ENCODE assay signal across 12 cellular contexts in the genomic region with DNA sequence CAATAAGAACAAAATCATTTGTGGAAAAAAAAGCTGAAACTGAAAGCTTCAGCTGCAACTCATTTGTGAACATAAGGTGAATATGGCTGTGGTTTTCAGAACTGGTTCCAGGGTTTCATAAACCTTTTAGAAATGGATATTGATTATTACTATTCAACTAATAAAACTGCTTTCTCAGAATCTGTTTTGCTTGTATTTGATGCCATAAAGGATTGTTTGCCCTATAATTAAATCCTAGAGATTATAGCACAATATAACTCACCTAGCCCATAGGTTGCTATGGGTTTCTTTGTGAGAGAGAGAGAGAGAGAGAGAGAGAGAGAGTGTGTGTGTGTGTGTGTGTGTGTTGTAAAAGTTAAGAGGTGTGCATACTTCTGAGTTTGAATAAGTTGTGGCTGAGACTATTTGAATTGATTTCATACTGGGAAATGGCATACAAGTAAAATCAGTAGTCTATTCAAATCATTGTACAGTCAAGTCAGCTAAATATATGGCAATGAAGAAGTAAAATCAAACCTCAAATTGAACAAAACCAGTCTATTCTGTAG.
A peak's percentile ranks its signal among the peaks of the same experiment; 100 is the strongest.
DNase-seq lines count a peak whose midpoint lies in the region; ATAC-seq lines count a peak whose summit lies in the region.
"Had no signal": no experiment of that assay in that cellular context is flagged by ENCODE, and none has a peak within 500 bp of the region (broad histone marks: within the 10 kb centered on the region; RNA-seq: fewer than 3 reads in every experiment).

No MANE protein-coding gene starts in this region.

- CTCF ChIA-PET in T-cell (lab: Charles Lee): no interaction called here

- H3K9me3 Mint-ChIP-seq in T-cell: no peaks in the 10 kb centered on the region
- H3K9me3 Mint-ChIP-seq: activated B cell treated with CpG ODN at 0.5 μM for 24 hours, GM23338 had no signal

- POLR2A ChIA-PET in T-cell (lab: Charles Lee): no interaction called here

- no peaks in the 10 kb centered on the region for H3K27me3 Mint-ChIP-seq in T-cell
- H3K27me3 Mint-ChIP-seq: activated B cell treated with CpG ODN at 0.5 μM for 24 hours had no signal

- peaks cover 19 to 44% (median 31%) of the 10 kb centered on the region in 3 donors for H3K4me1 Mint-ChIP-seq in T-cell

- DNase-seq in occipital lobe (lab: John Stamatoyannopoulos, UW) (no peak), T-cell (no peak), left ventricle myocardium superior (no peak)
- DNase-seq: activated B cell treated with CpG ODN at 0.5 μM for 24 hours, posterior cingulate gyrus had no signal

- H3K27ac Mint-ChIP-seq in T-cell: no peak overlapping the region
- H3K27ac Mint-ChIP-seq: GM23338 had no signal

- H3K4me3 Mint-ChIP-seq in T-cell: no peak overlapping the region
- H3K4me3 Mint-ChIP-seq: activated B cell treated with CpG ODN at 0.5 μM for 24 hours, GM23338 had no signal

- intact Hi-C loops in left ventricle myocardium superior (cut with micrococcal nuclease): no loop called here

- ATAC-seq in GM18502 (IDR thresholded peaks at IDR 0.05; ENCODE audit: poor library complexity, unreplicated experiment) (peak; percentile 80), GM19351 (IDR thresholded peaks at IDR 0.05; ENCODE audit: unreplicated experiment) (peak; percentile 88), HG02852 (IDR thresholded peaks at IDR 0.05; ENCODE audit: unreplicated experiment) (peak; percentile 75), HG03575 (IDR thresholded peaks at IDR 0.05; ENCODE audit: extremely low read depth, insufficient number of reproducible peaks, low FRiP score, unreplicated experiment) (peak; percentile 51), esophagus mucosa (no peak), T-cell (replicated peaks in 1 of 4) (no peak), left ventricle myocardium superior (no peak)
- ATAC-seq: GM23338, left lobe of liver had no signal

- H3K36me3 Mint-ChIP-seq in T-cell: peaks cover 30% of the 10 kb centered on the region

Comparison
In these comparisons a context has a peak if more than half of its experiments do, and no peak if none do; other contexts are left out.
1. ATAC-seq: peak in GM18502 (single experiment), GM19351 (single experiment), HG02852 (single experiment) and HG03575 (single experiment); none in esophagus mucosa (single experiment), T-cell (0 of 4) and left ventricle myocardium superior (single experiment).